21 cellular contexts compared by ENCODE assay signal in the genomic region with DNA sequence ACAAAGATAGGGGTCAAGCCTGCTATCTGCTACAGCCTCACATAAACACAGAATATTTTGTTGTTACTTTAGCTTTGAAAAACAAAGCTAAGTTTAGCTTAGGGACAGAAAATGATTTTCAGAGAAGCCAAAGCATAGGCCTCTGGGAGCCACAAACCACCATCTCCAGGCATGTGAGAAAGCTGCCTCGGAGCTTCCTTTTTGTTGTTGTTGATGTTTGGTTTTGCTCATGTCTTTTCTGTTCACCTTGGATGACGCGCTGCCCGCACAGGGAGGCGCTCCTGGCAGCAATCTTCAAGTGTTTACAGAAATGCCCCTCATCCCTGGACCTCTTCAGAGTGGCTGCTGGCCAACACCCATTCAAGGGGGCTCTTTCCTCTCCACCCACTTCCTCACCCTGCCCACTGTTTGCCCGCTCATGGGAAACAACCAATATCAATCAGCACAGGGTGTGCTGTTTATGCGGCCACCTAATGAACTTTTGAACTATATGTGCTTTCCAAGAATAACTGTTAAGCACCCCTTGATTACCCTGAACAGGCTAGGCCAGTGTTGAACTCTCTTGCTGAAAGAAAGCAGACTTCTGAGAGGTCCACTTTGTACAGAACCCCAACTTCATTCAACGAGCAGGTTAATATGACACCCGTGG.
DNase-seq lines count a peak whose midpoint lies in the region; ATAC-seq and TF ChIP-seq lines count a peak whose summit lies in the region.
"Had no signal": no experiment of that assay in that cellular context is flagged by ENCODE, and none has a peak within 500 bp of the region (broad histone marks: within the 10 kb centered on the region; RNA-seq: fewer than 3 reads in every experiment).

No MANE protein-coding gene starts in this region.

- peaks cover 6 to 14% (median 8%) of the 10 kb centered on the region in 4 donors for H3K4me1 ChIP-seq in upper lobe of left lung
- H3K4me1 ChIP-seq: HAP-1, SJSA1 had no signal

- H3K27me3 Mint-ChIP-seq in brain: no peaks in the 10 kb centered on the region
- H3K27me3 Mint-ChIP-seq in nephron (ENCODE audit: low read depth): no peaks in the 10 kb centered on the region
- H3K27me3 Mint-ChIP-seq in activated naive CD8-positive, alpha-beta T cell treated with anti-CD3 and anti-CD28 coated beads, Interleukin-2, amount 50 U/mL, for 24 hours: no peaks in the 10 kb centered on the region
- H3K27me3 Mint-ChIP-seq: IgD-negative memory B cell had no signal

- TF ChIP-seq CTCF in brain (conservative IDR thresholded peaks at IDR 0.05) (no peak), nephron (IDR thresholded peaks at IDR 0.05; ENCODE audit: unreplicated experiment in 3 of 3) (no peak), upper lobe of left lung (IDR thresholded peaks at IDR 0.05) (no peak)

- H3K4me1 Mint-ChIP-seq in brain (peaks cover 20% of the 10 kb centered on the region), nephron (peaks cover 17% of the 10 kb centered on the region)
- H3K4me1 Mint-ChIP-seq in activated naive CD8-positive, alpha-beta T cell treated with anti-CD3 and anti-CD28 coated beads, Interleukin-2, amount 50 U/mL, for 24 hours: peaks cover 4% of the 10 kb centered on the region
- H3K4me1 Mint-ChIP-seq: CD14-positive monocyte had no signal

- no peaks in the 10 kb centered on the region for H3K36me3 ChIP-seq in upper lobe of left lung
- H3K36me3 ChIP-seq: HAP-1, MG63, SJSA1 had no signal

- H3K27me3 ChIP-seq in upper lobe of left lung: no peaks in the 10 kb centered on the region
- H3K27me3 ChIP-seq: MG63, SJSA1 had no signal

- H3K27ac ChIP-seq in upper lobe of left lung: peak overlapping the region in 2 of 4 donors; percentile 0 to 10
- H3K27ac ChIP-seq: GM23248, SJSA1 had no signal

- H3K36me3 Mint-ChIP-seq in brain: no peaks in the 10 kb centered on the region
- H3K36me3 Mint-ChIP-seq in nephron (ENCODE audit: low read depth): no peaks in the 10 kb centered on the region
- no peaks in the 10 kb centered on the region for H3K36me3 Mint-ChIP-seq in activated naive CD8-positive, alpha-beta T cell treated with anti-CD3 and anti-CD28 coated beads, Interleukin-2, amount 50 U/mL, for 24 hours (ENCODE audit: low read depth)
- H3K36me3 Mint-ChIP-seq: CD14-positive monocyte, IgD-negative memory B cell had no signal

- peak in 1 of 2 donors; percentile 57 for ATAC-seq in upper lobe of left lung (ENCODE audit: low FRiP score in 2 of 2)
- ATAC-seq in activated naive CD8-positive, alpha-beta T cell treated with anti-CD3 and anti-CD28 coated beads, Interleukin-2, amount 50 U/mL, for 24 hours: no peak

- H3K27ac Mint-ChIP-seq in brain (peak overlapping the region in 3 of 5 experiments; percentile 12 to 35 (median 12)), nephron (peak overlapping the region in 2 of 3 experiments; percentile 15 to 32)
- no peak overlapping the region for H3K27ac Mint-ChIP-seq in activated naive CD8-positive, alpha-beta T cell treated with anti-CD3 and anti-CD28 coated beads, Interleukin-2, amount 50 U/mL, for 24 hours
- H3K27ac Mint-ChIP-seq: CD14-positive monocyte had no signal

- H3K9me3 Mint-ChIP-seq in brain: peaks cover 0 to 15% (median 7%) of the 10 kb centered on the region in 5 experiments
- peaks cover 5% of the 10 kb centered on the region for H3K9me3 Mint-ChIP-seq in nephron
- no peaks in the 10 kb centered on the region for H3K9me3 Mint-ChIP-seq in activated naive CD8-positive, alpha-beta T cell treated with anti-CD3 and anti-CD28 coated beads, Interleukin-2, amount 50 U/mL, for 24 hours

- TF ChIP-seq POLR2A in upper lobe of left lung (IDR thresholded peaks at IDR 0.05): no peak

- DNase-seq in NCI-H1092 treated with DMSO at 0.1 percent for 48 hours (lab: John Stamatoyannopoulos, UW) (peak; percentile 31), upper lobe of left lung (peak; percentile 17 to 22), HuH-7.5 (ENCODE audit: low spot score) (no peak), hippocampal formation (lab: John Stamatoyannopoulos, UW) (no peak), NCI-H526 treated with DMSO at 0.1 percent for 48 hours (lab: John Stamatoyannopoulos, UW) (no peak)
- DNase-seq in activated naive CD8-positive, alpha-beta T cell treated with anti-CD3 and anti-CD28 coated beads, Interleukin-2, amount 50 U/mL, for 24 hours: no peak
- DNase-seq: ACHN, DND-41, GM23248, Karpas-422, MG63, NCI-H1105, NCI-H2227 treated with DMSO at 0.1 percent for 48 hours, NCI-H510A treated with DMSO at 0.1 percent for 48 hours, NCI-H82 had no signal

- no peak overlapping the region for H3K4me3 Mint-ChIP-seq in brain
- no peak overlapping the region for H3K4me3 Mint-ChIP-seq in nephron
- H3K4me3 Mint-ChIP-seq in activated naive CD8-positive, alpha-beta T cell treated with anti-CD3 and anti-CD28 coated beads, Interleukin-2, amount 50 U/mL, for 24 hours: no peak overlapping the region
- H3K4me3 Mint-ChIP-seq: CD14-positive monocyte had no signal

- no peak overlapping the region for H3K4me3 ChIP-seq in upper lobe of left lung
- H3K4me3 ChIP-seq: GM23248, HAP-1, MG63, SJSA1 had no signal

- peak in 1 of 4 donors; percentile 72 for TF ChIP-seq EP300 in upper lobe of left lung (IDR thresholded peaks at IDR 0.05)

- WGBS in upper lobe of left lung, 2 donors: 34 to 40% methylated on average over 9 of the region's 9 CpGs

- no peaks in the 10 kb centered on the region for H3K9me3 ChIP-seq in upper lobe of left lung
- H3K9me3 ChIP-seq: HAP-1, MG63, SJSA1 had no signal

Comparison
In these comparisons a context has a peak if more than half of its experiments do, and no peak if none do; other contexts are left out.
1. DNase-seq: peak in NCI-H1092 treated with DMSO at 0.1 percent for 48 hours (single experiment) and upper lobe of left lung (2 of 2); none in activated naive CD8-positive, alpha-beta T cell treated with anti-CD3 and anti-CD28 coated beads, Interleukin-2, amount 50 U/mL, for 24 hours (single experiment), HuH-7.5 (single experiment), hippocampal formation (0 of 2) and NCI-H526 treated with DMSO at 0.1 percent for 48 hours (single experiment).